In the genomic region with DNA sequence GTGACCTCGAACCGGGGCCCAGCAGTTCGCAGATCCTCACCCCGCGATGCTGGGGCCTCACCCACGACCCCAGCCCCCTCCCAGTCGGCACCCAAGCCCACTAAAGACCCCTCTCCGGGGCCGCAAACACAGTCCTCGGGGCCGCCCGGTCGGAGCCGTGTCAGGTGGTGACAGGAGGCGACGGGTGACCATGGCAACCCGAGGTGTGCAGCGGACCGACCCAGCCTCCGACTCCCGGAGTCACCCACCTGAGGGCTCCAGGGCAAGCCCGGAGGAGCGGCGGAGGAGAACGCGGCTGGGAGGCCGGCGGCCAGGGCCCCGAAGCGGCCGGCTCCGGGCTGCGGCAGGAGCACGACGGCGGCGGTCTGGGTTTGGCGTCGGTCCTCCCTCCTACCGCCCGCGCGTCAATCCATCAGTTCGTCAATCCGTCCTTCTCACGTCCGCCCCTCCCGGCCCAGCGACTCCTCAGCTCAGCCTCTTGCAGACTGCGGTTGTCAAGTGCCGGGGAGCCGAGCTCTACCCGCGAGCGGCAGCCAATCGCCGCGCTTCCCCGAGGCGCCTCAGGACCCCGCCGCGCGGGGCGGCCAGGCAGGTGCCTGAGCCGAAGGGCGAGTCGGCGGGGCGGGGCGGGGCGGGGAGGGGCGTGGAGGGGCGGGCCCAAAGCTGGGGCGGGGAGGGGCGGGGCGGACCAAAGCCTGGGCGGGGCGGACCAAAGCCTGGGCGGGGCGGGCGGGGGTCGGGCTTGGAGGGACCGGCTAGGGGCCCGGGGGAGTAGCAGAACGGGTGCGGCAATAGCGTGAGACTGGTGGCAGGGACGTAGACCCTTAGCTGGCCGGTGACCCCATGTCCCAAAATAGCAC, we compare ENCODE assay signal across 1 cellular context.
A peak's percentile ranks its signal among the peaks of the same experiment; 100 is the strongest.
TF ChIP-seq lines count a peak whose summit lies in the region.

A gene (minus strand): TSS at position 489 of the 860 bp plus-strand sequence. CDS start 18,590 bp downstream, outside the sequence.

TF ChIP-seq in K562, 482 proteins besides CTCF, POLR2A, EP300 and RAD21 (continued from another document and continues in another):
- TF ChIP-seq, protein P1, sequence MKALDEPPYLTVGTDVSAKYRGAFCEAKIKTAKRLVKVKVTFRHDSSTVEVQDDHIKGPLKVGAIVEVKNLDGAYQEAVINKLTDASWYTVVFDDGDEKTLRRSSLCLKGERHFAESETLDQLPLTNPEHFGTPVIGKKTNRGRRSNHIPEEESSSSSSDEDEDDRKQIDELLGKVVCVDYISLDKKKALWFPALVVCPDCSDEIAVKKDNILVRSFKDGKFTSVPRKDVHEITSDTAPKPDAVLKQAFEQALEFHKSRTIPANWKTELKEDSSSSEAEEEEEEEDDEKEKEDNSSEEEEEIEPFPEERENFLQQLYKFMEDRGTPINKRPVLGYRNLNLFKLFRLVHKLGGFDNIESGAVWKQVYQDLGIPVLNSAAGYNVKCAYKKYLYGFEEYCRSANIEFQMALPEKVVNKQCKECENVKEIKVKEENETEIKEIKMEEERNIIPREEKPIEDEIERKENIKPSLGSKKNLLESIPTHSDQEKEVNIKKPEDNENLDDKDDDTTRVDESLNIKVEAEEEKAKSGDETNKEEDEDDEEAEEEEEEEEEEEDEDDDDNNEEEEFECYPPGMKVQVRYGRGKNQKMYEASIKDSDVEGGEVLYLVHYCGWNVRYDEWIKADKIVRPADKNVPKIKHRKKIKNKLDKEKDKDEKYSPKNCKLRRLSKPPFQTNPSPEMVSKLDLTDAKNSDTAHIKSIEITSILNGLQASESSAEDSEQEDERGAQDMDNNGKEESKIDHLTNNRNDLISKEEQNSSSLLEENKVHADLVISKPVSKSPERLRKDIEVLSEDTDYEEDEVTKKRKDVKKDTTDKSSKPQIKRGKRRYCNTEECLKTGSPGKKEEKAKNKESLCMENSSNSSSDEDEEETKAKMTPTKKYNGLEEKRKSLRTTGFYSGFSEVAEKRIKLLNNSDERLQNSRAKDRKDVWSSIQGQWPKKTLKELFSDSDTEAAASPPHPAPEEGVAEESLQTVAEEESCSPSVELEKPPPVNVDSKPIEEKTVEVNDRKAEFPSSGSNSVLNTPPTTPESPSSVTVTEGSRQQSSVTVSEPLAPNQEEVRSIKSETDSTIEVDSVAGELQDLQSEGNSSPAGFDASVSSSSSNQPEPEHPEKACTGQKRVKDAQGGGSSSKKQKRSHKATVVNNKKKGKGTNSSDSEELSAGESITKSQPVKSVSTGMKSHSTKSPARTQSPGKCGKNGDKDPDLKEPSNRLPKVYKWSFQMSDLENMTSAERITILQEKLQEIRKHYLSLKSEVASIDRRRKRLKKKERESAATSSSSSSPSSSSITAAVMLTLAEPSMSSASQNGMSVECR (CRISPR knock-in tag; IDR thresholded peaks at IDR 0.05): peak; percentile 88
- TF ChIP-seq, protein P2, sequence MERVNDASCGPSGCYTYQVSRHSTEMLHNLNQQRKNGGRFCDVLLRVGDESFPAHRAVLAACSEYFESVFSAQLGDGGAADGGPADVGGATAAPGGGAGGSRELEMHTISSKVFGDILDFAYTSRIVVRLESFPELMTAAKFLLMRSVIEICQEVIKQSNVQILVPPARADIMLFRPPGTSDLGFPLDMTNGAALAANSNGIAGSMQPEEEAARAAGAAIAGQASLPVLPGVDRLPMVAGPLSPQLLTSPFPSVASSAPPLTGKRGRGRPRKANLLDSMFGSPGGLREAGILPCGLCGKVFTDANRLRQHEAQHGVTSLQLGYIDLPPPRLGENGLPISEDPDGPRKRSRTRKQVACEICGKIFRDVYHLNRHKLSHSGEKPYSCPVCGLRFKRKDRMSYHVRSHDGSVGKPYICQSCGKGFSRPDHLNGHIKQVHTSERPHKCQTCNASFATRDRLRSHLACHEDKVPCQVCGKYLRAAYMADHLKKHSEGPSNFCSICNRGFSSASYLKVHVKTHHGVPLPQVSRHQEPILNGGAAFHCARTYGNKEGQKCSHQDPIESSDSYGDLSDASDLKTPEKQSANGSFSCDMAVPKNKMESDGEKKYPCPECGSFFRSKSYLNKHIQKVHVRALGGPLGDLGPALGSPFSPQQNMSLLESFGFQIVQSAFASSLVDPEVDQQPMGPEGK (CRISPR knock-in tag; IDR thresholded peaks at IDR 0.05; ENCODE audit: borderline replicate concordance): no peak
- TF ChIP-seq HOXB6 (CRISPR knock-in tag; IDR thresholded peaks at IDR 0.05; ENCODE audit: borderline replicate concordance) (no peak), MTA1 (IDR thresholded peaks at IDR 0.05; ENCODE audit: borderline replicate concordance) (no peak), MYNN (IDR thresholded peaks at IDR 0.05) (no peak), MYNN (CRISPR knock-in tag; IDR thresholded peaks at IDR 0.05) (no peak), POLR2G (IDR thresholded peaks at IDR 0.05; ENCODE audit: low read depth, low read length) (peak; percentile 99), SAFB2 (IDR thresholded peaks at IDR 0.05; ENCODE audit: borderline replicate concordance, low read depth, low read length, severe bottlenecking) (no peak), NELFE (IDR thresholded peaks at IDR 0.05; ENCODE audit: insufficient read depth, insufficient read length) (no peak), PTRF (tag; IDR thresholded peaks at IDR 0.05) (no peak), NR2C2 (CRISPR knock-in tag; IDR thresholded peaks at IDR 0.05) (no peak), NR2C2 (tag; IDR thresholded peaks at IDR 0.05) (no peak; the same call in 1 of the 2 replicates), PTBP1 (IDR thresholded peaks at IDR 0.05; ENCODE audit: low read depth, low read length) (no peak)
- TF ChIP-seq, protein P3, sequence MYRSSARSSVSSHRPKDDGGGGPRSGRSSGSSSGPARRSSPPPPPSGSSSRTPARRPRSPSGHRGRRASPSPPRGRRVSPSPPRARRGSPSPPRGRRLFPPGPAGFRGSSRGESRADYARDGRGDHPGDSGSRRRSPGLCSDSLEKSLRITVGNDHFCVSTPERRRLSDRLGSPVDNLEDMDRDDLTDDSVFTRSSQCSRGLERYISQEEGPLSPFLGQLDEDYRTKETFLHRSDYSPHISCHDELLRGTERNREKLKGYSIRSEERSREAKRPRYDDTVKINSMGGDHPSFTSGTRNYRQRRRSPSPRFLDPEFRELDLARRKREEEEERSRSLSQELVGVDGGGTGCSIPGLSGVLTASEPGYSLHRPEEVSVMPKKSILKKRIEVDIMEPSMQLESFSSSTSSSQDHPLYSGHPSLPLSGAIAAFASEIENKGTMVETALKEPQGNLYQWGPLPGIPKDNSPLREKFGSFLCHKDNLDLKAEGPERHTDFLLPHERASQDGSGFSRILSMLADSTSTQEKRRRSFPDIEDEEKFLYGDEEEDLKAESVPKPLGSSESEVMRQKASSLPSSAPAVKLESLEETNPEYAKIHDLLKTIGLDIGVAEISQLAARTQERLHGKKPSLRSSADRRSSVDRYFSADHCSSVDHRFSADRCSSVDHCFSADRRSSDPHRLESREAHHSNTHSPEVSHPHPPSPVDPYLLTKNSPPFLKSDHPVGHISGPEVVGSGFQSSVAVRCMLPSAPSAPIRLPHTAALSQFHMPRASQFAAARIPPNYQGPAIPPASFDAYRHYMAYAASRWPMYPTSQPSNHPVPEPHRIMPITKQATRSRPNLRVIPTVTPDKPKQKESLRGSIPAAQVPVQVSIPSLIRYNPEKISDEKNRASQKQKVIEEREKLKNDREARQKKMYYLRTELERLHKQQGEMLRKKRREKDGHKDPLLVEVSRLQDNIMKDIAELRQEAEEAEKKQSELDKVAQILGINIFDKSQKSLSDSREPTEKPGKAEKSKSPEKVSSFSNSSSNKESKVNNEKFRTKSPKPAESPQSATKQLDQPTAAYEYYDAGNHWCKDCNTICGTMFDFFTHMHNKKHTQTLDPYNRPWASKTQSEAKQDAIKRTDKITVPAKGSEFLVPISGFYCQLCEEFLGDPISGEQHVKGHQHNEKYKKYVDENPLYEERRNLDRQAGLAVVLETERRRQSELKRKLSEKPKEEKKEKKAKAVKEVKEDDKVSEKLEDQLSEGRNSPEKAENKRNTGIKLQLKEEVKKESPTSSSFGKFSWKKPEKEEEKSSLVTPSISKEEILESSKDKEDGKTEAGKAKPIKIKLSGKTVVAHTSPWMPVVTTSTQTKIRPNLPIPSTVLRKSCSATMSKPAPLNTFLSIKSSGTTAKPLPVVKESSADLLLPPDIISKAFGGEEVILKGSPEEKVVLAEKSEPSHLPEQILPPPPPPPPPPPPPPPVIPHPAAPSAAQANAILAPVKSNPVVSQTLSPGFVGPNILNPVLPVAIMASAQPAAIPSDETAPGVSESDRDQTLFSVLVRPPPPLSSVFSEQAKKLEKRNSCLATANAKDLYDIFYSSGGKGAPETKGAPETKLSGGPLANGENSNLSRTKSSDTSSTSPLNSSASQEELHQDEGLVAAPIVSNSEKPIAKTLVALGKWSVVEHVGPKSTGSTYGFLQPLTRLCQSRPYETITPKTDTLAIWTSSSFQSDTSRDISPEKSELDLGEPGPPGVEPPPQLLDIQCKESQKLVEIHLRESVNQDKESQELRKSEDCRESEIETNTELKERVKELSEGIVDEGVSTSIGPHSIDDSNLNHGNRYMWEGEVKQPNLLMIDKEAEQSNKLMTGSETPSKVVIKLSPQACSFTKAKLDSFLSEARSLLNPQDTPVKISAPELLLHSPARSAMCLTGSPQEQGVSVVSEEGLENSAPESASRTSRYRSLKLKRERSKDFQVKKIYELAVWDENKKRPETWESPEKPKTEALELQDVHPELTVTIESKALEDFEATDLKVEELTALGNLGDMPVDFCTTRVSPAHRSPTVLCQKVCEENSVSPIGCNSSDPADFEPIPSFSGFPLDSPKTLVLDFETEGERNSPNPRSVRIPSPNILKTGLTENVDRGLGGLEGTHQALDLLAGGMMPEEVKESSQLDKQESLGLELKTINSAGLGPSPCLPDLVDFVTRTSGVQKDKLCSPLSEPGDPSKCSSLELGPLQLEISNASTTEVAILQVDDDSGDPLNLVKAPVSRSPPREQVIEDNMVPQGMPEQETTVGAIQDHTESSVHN (IDR thresholded peaks at IDR 0.05; ENCODE audit: borderline replicate concordance in 1 of 2, low read depth in 1 of 2): no peak
- TF ChIP-seq, protein P4, sequence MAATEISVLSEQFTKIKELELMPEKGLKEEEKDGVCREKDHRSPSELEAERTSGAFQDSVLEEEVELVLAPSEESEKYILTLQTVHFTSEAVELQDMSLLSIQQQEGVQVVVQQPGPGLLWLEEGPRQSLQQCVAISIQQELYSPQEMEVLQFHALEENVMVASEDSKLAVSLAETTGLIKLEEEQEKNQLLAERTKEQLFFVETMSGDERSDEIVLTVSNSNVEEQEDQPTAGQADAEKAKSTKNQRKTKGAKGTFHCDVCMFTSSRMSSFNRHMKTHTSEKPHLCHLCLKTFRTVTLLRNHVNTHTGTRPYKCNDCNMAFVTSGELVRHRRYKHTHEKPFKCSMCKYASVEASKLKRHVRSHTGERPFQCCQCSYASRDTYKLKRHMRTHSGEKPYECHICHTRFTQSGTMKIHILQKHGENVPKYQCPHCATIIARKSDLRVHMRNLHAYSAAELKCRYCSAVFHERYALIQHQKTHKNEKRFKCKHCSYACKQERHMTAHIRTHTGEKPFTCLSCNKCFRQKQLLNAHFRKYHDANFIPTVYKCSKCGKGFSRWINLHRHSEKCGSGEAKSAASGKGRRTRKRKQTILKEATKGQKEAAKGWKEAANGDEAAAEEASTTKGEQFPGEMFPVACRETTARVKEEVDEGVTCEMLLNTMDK (IDR thresholded peaks at IDR 0.05; ENCODE audit: borderline replicate concordance, insufficient read depth, low read depth, low read length, poor library complexity, severe bottlenecking): no peak
- TF ChIP-seq, protein P5, sequence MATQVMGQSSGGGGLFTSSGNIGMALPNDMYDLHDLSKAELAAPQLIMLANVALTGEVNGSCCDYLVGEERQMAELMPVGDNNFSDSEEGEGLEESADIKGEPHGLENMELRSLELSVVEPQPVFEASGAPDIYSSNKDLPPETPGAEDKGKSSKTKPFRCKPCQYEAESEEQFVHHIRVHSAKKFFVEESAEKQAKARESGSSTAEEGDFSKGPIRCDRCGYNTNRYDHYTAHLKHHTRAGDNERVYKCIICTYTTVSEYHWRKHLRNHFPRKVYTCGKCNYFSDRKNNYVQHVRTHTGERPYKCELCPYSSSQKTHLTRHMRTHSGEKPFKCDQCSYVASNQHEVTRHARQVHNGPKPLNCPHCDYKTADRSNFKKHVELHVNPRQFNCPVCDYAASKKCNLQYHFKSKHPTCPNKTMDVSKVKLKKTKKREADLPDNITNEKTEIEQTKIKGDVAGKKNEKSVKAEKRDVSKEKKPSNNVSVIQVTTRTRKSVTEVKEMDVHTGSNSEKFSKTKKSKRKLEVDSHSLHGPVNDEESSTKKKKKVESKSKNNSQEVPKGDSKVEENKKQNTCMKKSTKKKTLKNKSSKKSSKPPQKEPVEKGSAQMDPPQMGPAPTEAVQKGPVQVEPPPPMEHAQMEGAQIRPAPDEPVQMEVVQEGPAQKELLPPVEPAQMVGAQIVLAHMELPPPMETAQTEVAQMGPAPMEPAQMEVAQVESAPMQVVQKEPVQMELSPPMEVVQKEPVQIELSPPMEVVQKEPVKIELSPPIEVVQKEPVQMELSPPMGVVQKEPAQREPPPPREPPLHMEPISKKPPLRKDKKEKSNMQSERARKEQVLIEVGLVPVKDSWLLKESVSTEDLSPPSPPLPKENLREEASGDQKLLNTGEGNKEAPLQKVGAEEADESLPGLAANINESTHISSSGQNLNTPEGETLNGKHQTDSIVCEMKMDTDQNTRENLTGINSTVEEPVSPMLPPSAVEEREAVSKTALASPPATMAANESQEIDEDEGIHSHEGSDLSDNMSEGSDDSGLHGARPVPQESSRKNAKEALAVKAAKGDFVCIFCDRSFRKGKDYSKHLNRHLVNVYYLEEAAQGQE (CRISPR knock-in tag; IDR thresholded peaks at IDR 0.05; ENCODE audit: low read depth): 0 out of 2 replicates have a peak, but pooled peaks have one; percentile 34
- TF ChIP-seq, protein P6, sequence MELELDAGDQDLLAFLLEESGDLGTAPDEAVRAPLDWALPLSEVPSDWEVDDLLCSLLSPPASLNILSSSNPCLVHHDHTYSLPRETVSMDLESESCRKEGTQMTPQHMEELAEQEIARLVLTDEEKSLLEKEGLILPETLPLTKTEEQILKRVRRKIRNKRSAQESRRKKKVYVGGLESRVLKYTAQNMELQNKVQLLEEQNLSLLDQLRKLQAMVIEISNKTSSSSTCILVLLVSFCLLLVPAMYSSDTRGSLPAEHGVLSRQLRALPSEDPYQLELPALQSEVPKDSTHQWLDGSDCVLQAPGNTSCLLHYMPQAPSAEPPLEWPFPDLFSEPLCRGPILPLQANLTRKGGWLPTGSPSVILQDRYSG (tag; conservative IDR thresholded peaks at IDR 0.05; ENCODE audit: low read depth): no peak; the same call in 1 of the 2 replicates
- TF ChIP-seq, protein P7, sequence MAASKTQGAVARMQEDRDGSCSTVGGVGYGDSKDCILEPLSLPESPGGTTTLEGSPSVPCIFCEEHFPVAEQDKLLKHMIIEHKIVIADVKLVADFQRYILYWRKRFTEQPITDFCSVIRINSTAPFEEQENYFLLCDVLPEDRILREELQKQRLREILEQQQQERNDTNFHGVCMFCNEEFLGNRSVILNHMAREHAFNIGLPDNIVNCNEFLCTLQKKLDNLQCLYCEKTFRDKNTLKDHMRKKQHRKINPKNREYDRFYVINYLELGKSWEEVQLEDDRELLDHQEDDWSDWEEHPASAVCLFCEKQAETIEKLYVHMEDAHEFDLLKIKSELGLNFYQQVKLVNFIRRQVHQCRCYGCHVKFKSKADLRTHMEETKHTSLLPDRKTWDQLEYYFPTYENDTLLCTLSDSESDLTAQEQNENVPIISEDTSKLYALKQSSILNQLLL (CRISPR knock-in tag; IDR thresholded peaks at IDR 0.05; ENCODE audit: borderline replicate concordance): no peak
